ENCODE assay signal across 10 cellular contexts in genomic region chr1:233668725-233669294, GRCh38. TPM values are rescaled to one million over a fixed set of nuclear protein-coding genes. Genes with fewer than 3 reads are reported as not detected.
DNase-seq lines count a peak whose midpoint lies in the region; ATAC-seq and TF ChIP-seq lines count a peak whose summit lies in the region.
"Had no signal": no experiment of that assay in that cellular context is flagged by ENCODE, and none has a peak within 500 bp of the region (broad histone marks: within the 10 kb centered on the region; RNA-seq: fewer than 3 reads in every experiment).

No MANE protein-coding gene starts in this region.

- H3K4me3 ChIP-seq in colonic mucosa: no peak overlapping the region
- H3K4me3 ChIP-seq in thyroid gland (replicated peaks in 1 of 3): no peak overlapping the region

- H3K27me3 ChIP-seq in colonic mucosa (no peaks in the 10 kb centered on the region), thyroid gland (no peaks in the 10 kb centered on the region)

- peaks cover 3% of the 10 kb centered on the region for H3K4me1 Mint-ChIP-seq in activated CD8-positive, alpha-beta memory T cell treated with anti-CD3 and anti-CD28 coated beads, Interleukin-2, amount 10 ng/mL, durations not matched to agents 7 days and 5 days
- H3K4me1 Mint-ChIP-seq: stimulated activated memory B cell treated with anti-CD40 and anti-IgM and Interleukin-4, amounts not matched to agents 10 μg/mL and 1 μg/mL and 100 μg/mL, for 72 hours had no signal

- peaks cover 6% of the 10 kb centered on the region for H3K27me3 Mint-ChIP-seq in activated CD8-positive, alpha-beta memory T cell treated with anti-CD3 and anti-CD28 coated beads, Interleukin-2, amount 10 ng/mL, durations not matched to agents 7 days and 5 days

- H3K36me3 ChIP-seq in colonic mucosa (no peaks in the 10 kb centered on the region), thyroid gland (no peaks in the 10 kb centered on the region)

- intact Hi-C loops in colonic mucosa (cut with DNase I): no loop called here
- intact Hi-C loops in thyroid gland (cut with DNase I): no loop called here

- TF ChIP-seq CTCF in colonic mucosa (IDR thresholded peaks at IDR 0.05): no peak
- no peak for TF ChIP-seq CTCF in thyroid gland (IDR thresholded peaks at IDR 0.05)

- peak; percentile 53 for ATAC-seq in activated CD8-positive, alpha-beta memory T cell treated with anti-CD3 and anti-CD28 coated beads, Interleukin-2, amount 10 ng/mL, durations not matched to agents 7 days and 5 days
- peak; percentile 62 for ATAC-seq in HG03520 (IDR thresholded peaks at IDR 0.05; ENCODE audit: unreplicated experiment)
- ATAC-seq: stimulated activated memory B cell treated with anti-CD40 and anti-IgM and Interleukin-4, amounts not matched to agents 10 μg/mL and 1 μg/mL and 100 μg/mL, for 72 hours had no signal

- CTCF ChIA-PET in activated CD8-positive, alpha-beta memory T cell treated with anti-CD3 and anti-CD28 coated beads, Interleukin-2, amount 10 ng/mL, durations not matched to agents 7 days and 5 days (lab: Charles Lee): no interaction called here

- no peak overlapping the region for H3K9ac ChIP-seq in colonic mucosa (ENCODE audit: low read depth in 2 of 2, low read length in 2 of 2)

- H3K9me3 ChIP-seq in colonic mucosa (no peaks in the 10 kb centered on the region), thyroid gland (no peaks in the 10 kb centered on the region)

- peak overlapping the region; percentile 73 for H3K27ac ChIP-seq in colonic mucosa
- H3K27ac ChIP-seq in thyroid gland: no peak overlapping the region

- H3K27ac Mint-ChIP-seq in activated CD8-positive, alpha-beta memory T cell treated with anti-CD3 and anti-CD28 coated beads, Interleukin-2, amount 10 ng/mL, durations not matched to agents 7 days and 5 days: no peak overlapping the region
- H3K27ac Mint-ChIP-seq: natural killer cell treated with Interleukin-12 subunit alpha and Interleukin-12 subunit beta and Interleukin-15 and Interleukin-18, amount 100 ng/mL, for 72 hours; stimulated activated memory B cell treated with anti-CD40 and anti-IgM and Interleukin-4, amounts not matched to agents 10 μg/mL and 1 μg/mL and 100 μg/mL, for 72 hours had no signal

- no peak for TF ChIP-seq POLR2A in thyroid gland (IDR thresholded peaks at IDR 0.05)

- H3K4me1 ChIP-seq in colonic mucosa (no peaks in the 10 kb centered on the region), thyroid gland (no peaks in the 10 kb centered on the region)

- DNase-seq in activated CD8-positive, alpha-beta memory T cell treated with anti-CD3 and anti-CD28 coated beads, Interleukin-2, amount 10 ng/mL, durations not matched to agents 7 days and 5 days: no peak
- DNase-seq in activated CD8-positive, alpha-beta memory T cell treated with anti-CD3 and anti-CD28 coated beads, Interleukin-2, amount 50 U/mL, for 48 hours: no peak
- DNase-seq in colonic mucosa (peak; percentile 55), stromal cell of bone marrow (ENCODE audit: low read depth) (peak; percentile 57), CD1c-positive myeloid dendritic cell (ENCODE audit: extremely low spot score) (no peak), thyroid gland (no peak), NCI-H510A treated with DMSO at 0.1 percent for 48 hours (lab: John Stamatoyannopoulos, UW) (no peak)

- WGBS in thyroid gland, 2 donors: 79 to 86% methylated on average over 7 of the region's 7 CpGs

- no peaks in the 10 kb centered on the region for H3K9me3 Mint-ChIP-seq in activated CD8-positive, alpha-beta memory T cell treated with anti-CD3 and anti-CD28 coated beads, Interleukin-2, amount 10 ng/mL, durations not matched to agents 7 days and 5 days (ENCODE audit: low read depth)

- no peak overlapping the region for H3K4me3 Mint-ChIP-seq in activated CD8-positive, alpha-beta memory T cell treated with anti-CD3 and anti-CD28 coated beads, Interleukin-2, amount 10 ng/mL, durations not matched to agents 7 days and 5 days
- H3K4me3 Mint-ChIP-seq: natural killer cell treated with Interleukin-12 subunit alpha and Interleukin-12 subunit beta and Interleukin-15 and Interleukin-18, amount 100 ng/mL, for 72 hours; stimulated activated memory B cell treated with anti-CD40 and anti-IgM and Interleukin-4, amounts not matched to agents 10 μg/mL and 1 μg/mL and 100 μg/mL, for 72 hours had no signal

- H3K36me3 Mint-ChIP-seq in activated CD8-positive, alpha-beta memory T cell treated with anti-CD3 and anti-CD28 coated beads, Interleukin-2, amount 10 ng/mL, durations not matched to agents 7 days and 5 days: no peaks in the 10 kb centered on the region
- H3K36me3 Mint-ChIP-seq: natural killer cell treated with Interleukin-12 subunit alpha and Interleukin-12 subunit beta and Interleukin-15 and Interleukin-18, amount 100 ng/mL, for 72 hours; stimulated activated memory B cell treated with anti-CD40 and anti-IgM and Interleukin-4, amounts not matched to agents 10 μg/mL and 1 μg/mL and 100 μg/mL, for 72 hours had no signal

RNA-seq across cellular contexts. Expression of gene KCNK1, which starts 54.9 kb away (rescaled TPM):
- total RNA-seq in activated CD8-positive, alpha-beta memory T cell treated with anti-CD3 and anti-CD28 coated beads, Interleukin-2, amount 10 ng/mL, durations not matched to agents 7 days and 5 days: 1 to 10 TPM in 1 of 2 experiments, under 1 TPM in 1; 0.61 to 1.5 TPM
- total RNA-seq in colonic mucosa: 10 to 100 TPM; 31.2 to 48.0 TPM
- total RNA-seq in thyroid gland: 1 to 10 TPM; 6.7 to 8.3 (median 7.6) TPM

Comparison
In these comparisons a context has a peak if more than half of its experiments do, and no peak if none do; other contexts are left out.
1. DNase-seq: peak in colonic mucosa (single experiment) and stromal cell of bone marrow (single experiment); none in activated CD8-positive, alpha-beta memory T cell treated with anti-CD3 and anti-CD28 coated beads, Interleukin-2, amount 10 ng/mL, durations not matched to agents 7 days and 5 days (single experiment), activated CD8-positive, alpha-beta memory T cell treated with anti-CD3 and anti-CD28 coated beads, Interleukin-2, amount 50 U/mL, for 48 hours (single experiment), CD1c-positive myeloid dendritic cell (single experiment), thyroid gland (0 of 2) and NCI-H510A treated with DMSO at 0.1 percent for 48 hours (single experiment).